In genomic region chr7:19111474-19112143, GRCh38 we compare ENCODE assay signal across 24 cellular contexts. TPM values are rescaled to one million over a fixed set of nuclear protein-coding genes. Genes with fewer than 3 reads are reported as not detected.
DNase-seq lines count a peak whose midpoint lies in the region; ATAC-seq and TF ChIP-seq lines count a peak whose summit lies in the region.
"Had no signal": no experiment of that assay in that cellular context is flagged by ENCODE, and none has a peak within 500 bp of the region (broad histone marks: within the 10 kb centered on the region; RNA-seq: fewer than 3 reads in every experiment).

No MANE protein-coding gene starts in this region.

- intact Hi-C loops in left ventricle myocardium inferior (cut with micrococcal nuclease) (no loop called here), cardiac septum (cut with DNase I) (no loop called here)

- peaks cover 99% of the 10 kb centered on the region for H3K27me3 Mint-ChIP-seq in endodermal cell (ENCODE audit: insufficient read depth)
- H3K27me3 Mint-ChIP-seq in nephron (ENCODE audit: low read depth) = peaks cover 97% of the 10 kb centered on the region
- peaks cover 89% of the 10 kb centered on the region for H3K27me3 Mint-ChIP-seq in activated CD4-positive, alpha-beta T cell treated with anti-CD3 and anti-CD28 coated beads, Interleukin-2, amount 10 ng/mL, durations not matched to agents 7 days and 5 days

- 17 to 23% methylated on average over 8 to 13 of the region's 13 CpGs for WGBS in endodermal cell (ENCODE audit: insufficient coverage in 1 of 2, insufficient read length in 1 of 2), 2 experiments

- H3K36me3 Mint-ChIP-seq in endodermal cell (ENCODE audit: low read depth) (no peaks in the 10 kb centered on the region), nephron (ENCODE audit: low read depth) (peaks cover 13% of the 10 kb centered on the region)
- peaks cover 2% of the 10 kb centered on the region for H3K36me3 Mint-ChIP-seq in activated CD4-positive, alpha-beta T cell treated with anti-CD3 and anti-CD28 coated beads, Interleukin-2, amount 10 ng/mL, durations not matched to agents 7 days and 5 days (ENCODE audit: low read depth)
- H3K36me3 Mint-ChIP-seq: T-cell had no signal

- peaks cover 22% of the 10 kb centered on the region for H3K4me1 ChIP-seq in left ventricle myocardium inferior
- H3K4me1 ChIP-seq in endodermal cell (ENCODE audit: control insufficient read depth, insufficient read depth, low read length) = no peaks in the 10 kb centered on the region
- H3K4me1 ChIP-seq: prostate gland had no signal

- no peak overlapping the region for H3K27ac ChIP-seq in left ventricle myocardium inferior (replicated peaks)
- no peak overlapping the region for H3K27ac ChIP-seq in endodermal cell (ENCODE audit: low read depth, low read length)
- H3K27ac ChIP-seq: body of pancreas, prostate gland had no signal

- H3K9ac ChIP-seq in endodermal cell (ENCODE audit: extremely low read depth, low read length, poor library complexity, severe bottlenecking) = no peak overlapping the region

- H3K27ac Mint-ChIP-seq in endodermal cell (no peak overlapping the region), nephron (peak overlapping the region; percentile 12 to 67 (median 63))
- no peak overlapping the region for H3K27ac Mint-ChIP-seq in activated CD4-positive, alpha-beta T cell treated with anti-CD3 and anti-CD28 coated beads, Interleukin-2, amount 10 ng/mL, durations not matched to agents 7 days and 5 days
- H3K27ac Mint-ChIP-seq: activated CD8-positive, alpha-beta memory T cell treated with anti-CD3 and anti-CD28 coated beads, Interleukin-2, amount 10 ng/mL, durations not matched to agents 7 days and 5 days; T-cell had no signal

- POLR2A ChIA-PET in activated CD4-positive, alpha-beta T cell treated with anti-CD3 and anti-CD28 coated beads, Interleukin-2, amount 10 ng/mL, durations not matched to agents 7 days and 5 days (lab: Charles Lee) = no interaction called here

- H3K9me3 Mint-ChIP-seq in endodermal cell (no peaks in the 10 kb centered on the region), nephron (no peaks in the 10 kb centered on the region)
- H3K9me3 Mint-ChIP-seq in activated CD4-positive, alpha-beta T cell treated with anti-CD3 and anti-CD28 coated beads, Interleukin-2, amount 10 ng/mL, durations not matched to agents 7 days and 5 days = peaks cover 2% of the 10 kb centered on the region
- H3K9me3 Mint-ChIP-seq: T-cell had no signal

- ATAC-seq in GM18519 (IDR thresholded peaks at IDR 0.05; ENCODE audit: low FRiP score, unreplicated experiment) = no peak
- ATAC-seq: activated CD8-positive, alpha-beta memory T cell treated with anti-CD3 and anti-CD28 coated beads, Interleukin-2, amount 10 ng/mL, durations not matched to agents 7 days and 5 days; body of pancreas; Panc1; T-cell had no signal

- peaks cover 32% of the 10 kb centered on the region for H3K4me1 Mint-ChIP-seq in endodermal cell
- H3K4me1 Mint-ChIP-seq in nephron = peaks cover 69% of the 10 kb centered on the region
- H3K4me1 Mint-ChIP-seq in activated CD4-positive, alpha-beta T cell treated with anti-CD3 and anti-CD28 coated beads, Interleukin-2, amount 10 ng/mL, durations not matched to agents 7 days and 5 days = peaks cover 2% of the 10 kb centered on the region
- H3K4me1 Mint-ChIP-seq: activated CD8-positive, alpha-beta memory T cell treated with anti-CD3 and anti-CD28 coated beads, Interleukin-2, amount 10 ng/mL, durations not matched to agents 7 days and 5 days had no signal

- DNase-seq in left ventricle myocardium inferior = no peak
- DNase-seq in cardiac septum (ENCODE audit: low spot score) = no peak
- DNase-seq in endodermal cell = no peak
- no peak for DNase-seq in GF-D8 (lab: John Stamatoyannopoulos, UW)
- no peak for DNase-seq in activated CD4-positive, alpha-beta T cell treated with anti-CD3 and anti-CD28 coated beads, Interleukin-2, amount 10 ng/mL, durations not matched to agents 7 days and 5 days
- DNase-seq in activated effector memory CD4-positive, alpha-beta T cell treated with anti-CD3 and anti-CD28 coated beads, Interleukin-2, amount 50 U/mL, for 16 hours = no peak
- DNase-seq: ACHN; activated CD4-positive, CD25-positive, alpha-beta regulatory T cell; activated CD8-positive, alpha-beta memory T cell treated with anti-CD3 and anti-CD28 coated beads, Interleukin-2, amount 10 ng/mL, durations not matched to agents 7 days and 5 days; activated naive CD4-positive, alpha-beta T cell; body of pancreas; islet precursor cell; NCI-H187 treated with DMSO at 0.1 percent for 48 hours; NCI-H526; stimulated activated CD4-positive, alpha-beta T cell treated with anti-CD3 and anti-CD28 coated beads, Interleukin-15, amount 100 ng/mL, for 24 hours; T-cell had no signal

- H3K9me3 ChIP-seq in left ventricle myocardium inferior (replicated peaks) (no peaks in the 10 kb centered on the region), endodermal cell (ENCODE audit: control insufficient read depth, low read length) (no peaks in the 10 kb centered on the region)
- H3K9me3 ChIP-seq: body of pancreas, prostate gland had no signal

- H3K4me3 Mint-ChIP-seq in endodermal cell = peak overlapping the region; percentile 14
- H3K4me3 Mint-ChIP-seq in nephron = peak overlapping the region; percentile 41 to 80 (median 64)
- H3K4me3 Mint-ChIP-seq in activated CD4-positive, alpha-beta T cell treated with anti-CD3 and anti-CD28 coated beads, Interleukin-2, amount 10 ng/mL, durations not matched to agents 7 days and 5 days = no peak overlapping the region
- H3K4me3 Mint-ChIP-seq: activated CD8-positive, alpha-beta memory T cell treated with anti-CD3 and anti-CD28 coated beads, Interleukin-2, amount 10 ng/mL, durations not matched to agents 7 days and 5 days; T-cell had no signal

- H3K4me3 ChIP-seq in left ventricle myocardium inferior (peak overlapping the region; percentile 52), endodermal cell (ENCODE audit: low read length) (no peak overlapping the region)
- H3K4me3 ChIP-seq: body of pancreas, prostate gland had no signal

- H3K36me3 ChIP-seq in left ventricle myocardium inferior (no peaks in the 10 kb centered on the region), endodermal cell (ENCODE audit: control insufficient read depth, insufficient read depth, low read length) (no peaks in the 10 kb centered on the region)
- H3K36me3 ChIP-seq: prostate gland had no signal

- peaks cover 100% of the 10 kb centered on the region for H3K27me3 ChIP-seq in left ventricle myocardium inferior (ENCODE audit: low read depth)
- peaks cover 100% of the 10 kb centered on the region for H3K27me3 ChIP-seq in endodermal cell (ENCODE audit: control insufficient read depth, insufficient read depth, low read length, poor library complexity, severe bottlenecking)

- TF ChIP-seq CTCF in left ventricle myocardium inferior (IDR thresholded peaks at IDR 0.05; ENCODE audit: borderline replicate concordance) = no peak
- TF ChIP-seq CTCF in endodermal cell (conservative IDR thresholded peaks at IDR 0.05) = no peak
- TF ChIP-seq CTCF in nephron (IDR thresholded peaks at IDR 0.05; ENCODE audit: unreplicated experiment in 3 of 3) = no peak

- CTCF ChIA-PET in activated CD4-positive, alpha-beta T cell treated with anti-CD3 and anti-CD28 coated beads, Interleukin-2, amount 10 ng/mL, durations not matched to agents 7 days and 5 days (lab: Charles Lee) = no interaction called here

RNA-seq across cellular contexts. Expression of gene TWIST1, which starts 5.8 kb away (rescaled TPM):
- 1.3 TPM for total RNA-seq in left ventricle myocardium inferior
- 1.2 TPM for total RNA-seq in cardiac septum
- under 1 TPM; 0.46 to 0.88 TPM for total RNA-seq in endodermal cell
- polyA plus RNA-seq in endodermal cell (2013, experiment 1 of 2) = 11.1 TPM
- polyA plus RNA-seq in endodermal cell (2013, experiment 2 of 2) = 8.4 TPM
- total RNA-seq in activated CD4-positive, alpha-beta T cell treated with anti-CD3 and anti-CD28 coated beads, Interleukin-2, amount 10 ng/mL, durations not matched to agents 7 days and 5 days = under 1 TPM; 0.12 to 0.25 TPM

RNA-seq across cellular contexts. Expression of gene FERD3L, which starts 33.6 kb away (rescaled TPM):
- not detected for total RNA-seq in left ventricle myocardium inferior
- not detected for total RNA-seq in cardiac septum
- not detected for total RNA-seq in endodermal cell
- polyA plus RNA-seq in endodermal cell (2013, experiment 1 of 2) = not detected
- not detected for polyA plus RNA-seq in endodermal cell (2013, experiment 2 of 2)
- not detected for total RNA-seq in activated CD4-positive, alpha-beta T cell treated with anti-CD3 and anti-CD28 coated beads, Interleukin-2, amount 10 ng/mL, durations not matched to agents 7 days and 5 days
- total RNA-seq: activated CD8-positive, alpha-beta memory T cell treated with anti-CD3 and anti-CD28 coated beads, Interleukin-2, amount 10 ng/mL, durations not matched to agents 7 days and 5 days; body of pancreas; frontal cortex; M059J; mucosa of gallbladder; prostate gland; subcutaneous adipose tissue; T-cell had no signal

Comparison
In these comparisons a context has a peak if more than half of its experiments do, and no peak if none do; other contexts are left out.
1. H3K27ac Mint-ChIP-seq: peak in nephron (3 of 3); none in endodermal cell (single experiment) and activated CD4-positive, alpha-beta T cell treated with anti-CD3 and anti-CD28 coated beads, Interleukin-2, amount 10 ng/mL, durations not matched to agents 7 days and 5 days (single experiment).